Comparison of ENCODE assay signal across 8 cellular contexts in genomic region chrX:14083783-14084182, GRCh38.
"Had no signal": no experiment of that assay in that cellular context is flagged by ENCODE, and none has a peak within 500 bp of the region (broad histone marks: within the 10 kb centered on the region; RNA-seq: fewer than 3 reads in every experiment).

No MANE protein-coding gene starts in this region.

- DNase-seq: H9, HCEC 1CT, KBM-7 had no signal

- ATAC-seq: GM23338, HepG2 had no signal

- FAIRE-seq: H1, H54, HepG2 had no signal

- H3K27ac ChIP-seq: HL-60 had no signal

- H3K4me3 ChIP-seq: GM23338 had no signal

- H3K4me2 ChIP-seq: GM23338 had no signal
